ENCODE assay signal across 8 cellular contexts in genomic region chr17:16653367-16654041, GRCh38. TPM values are rescaled to one million over a fixed set of nuclear protein-coding genes. Genes with fewer than 3 reads are reported as not detected.
DNase-seq lines count a peak whose midpoint lies in the region; ATAC-seq and FAIRE-seq lines count a peak whose summit lies in the region.

TSS of gene ZNF624 (minus strand) at chr17:16653850.

- ATAC-seq in GM21360 (IDR thresholded peaks at IDR 0.05; ENCODE audit: unreplicated experiment): peak; percentile 90

- peak; percentile 68 for FAIRE-seq in endometrium (lab: Jason Lieb, UNC)

- DNase-seq in COR-L47 (lab: John Stamatoyannopoulos, UW): peak; percentile 84
- DNase-seq in HT1080 (ENCODE audit: low read depth): peak; percentile 89
- DNase-seq in NOMO-1 treated with dmso at 0.1 percent for 144 hours (lab: John Stamatoyannopoulos, UW; ENCODE audit: unreplicated experiment): peak; percentile 85
- DNase-seq in activated CD8-positive, alpha-beta memory T cell treated with anti-CD3 and anti-CD28 coated beads, Interleukin-2, amount 50 U/mL, for 4 hours: peak; percentile 86
- DNase-seq in mesenteric fat pad (ENCODE audit: low spot score): peak; percentile 96
- DNase-seq in stimulated activated CD8-positive, alpha-beta memory T cell treated with anti-CD3 and anti-CD28 coated beads, Interleukin-15, amount 100 ng/mL, for 1 hour (ENCODE audit: low read depth): peak; percentile 68

RNA-seq across cellular contexts. Expression of gene ZNF624, which starts in this region (rescaled TPM):
- total RNA-seq in HT1080 (2014; rRNA removed; shearing (Covaris generic)): 2.2 and 4.8 TPM in 2 replicates
- 1.3 and 2.2 TPM in 2 replicates for polyA plus RNA-seq in HT1080 (2015; cell fraction: cytosol; rRNA removed)
- polyA plus RNA-seq in HT1080 (2015; cell fraction: nucleus; rRNA removed): 5.1 and 5.3 TPM in 2 replicates
- total RNA-seq in mesenteric fat pad: 3.2 TPM

Comparison
In these comparisons a context has a peak if more than half of its experiments do, and no peak if none do; other contexts are left out.
1. Peak in every context shown above with its lines: DNase-seq and ATAC-seq.